ENCODE assay signal across 1 cellular context in the genomic region with DNA sequence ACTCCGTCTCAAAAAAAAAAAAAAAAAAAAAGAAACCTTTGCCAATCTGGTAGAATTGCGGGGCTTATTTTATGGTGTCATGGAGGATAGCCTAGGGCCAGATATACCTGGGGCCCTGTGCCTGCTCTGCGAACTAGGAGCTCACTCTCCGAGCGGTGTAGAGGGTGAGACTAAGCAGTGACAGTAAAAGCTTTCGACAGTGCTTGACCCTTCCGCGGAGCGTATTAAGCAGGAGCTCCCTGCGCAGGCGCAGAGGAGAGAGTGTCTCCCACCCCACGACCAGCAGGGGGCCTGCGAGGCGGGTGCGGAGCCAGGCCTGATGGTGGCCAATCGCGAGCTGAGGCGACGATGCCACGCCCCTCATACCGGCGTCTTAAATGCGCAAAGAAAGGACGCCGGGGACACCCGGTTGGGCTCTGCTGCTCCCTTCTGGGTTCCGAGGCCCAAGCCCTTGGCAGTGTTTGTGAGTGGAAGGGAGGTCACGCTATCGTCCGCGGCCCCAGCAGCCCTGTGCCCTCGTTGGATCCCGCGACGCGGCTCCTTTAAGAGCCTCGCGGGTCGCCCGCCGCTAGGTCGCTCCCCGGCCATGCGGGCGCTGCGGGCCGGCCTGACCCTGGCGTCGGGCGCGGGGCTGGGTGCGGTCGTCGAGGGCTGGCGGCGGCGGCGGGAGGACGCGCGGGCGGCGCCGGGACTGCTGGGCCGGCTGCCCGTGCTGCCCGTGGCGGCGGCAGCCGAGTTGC.
TF ChIP-seq lines count a peak whose summit lies in the region.

A gene (plus strand): TSS at position 402 of the 740 bp plus-strand sequence. CDS start 185 bp downstream, at position 587.

TF ChIP-seq in GM23338, 12 proteins besides CTCF, POLR2A, EP300 and RAD21:
- peak; percentile 89 for TF ChIP-seq POLR2AphosphoS5 (IDR thresholded peaks at IDR 0.05; ENCODE audit: low read depth)
- TF ChIP-seq, protein P1, sequence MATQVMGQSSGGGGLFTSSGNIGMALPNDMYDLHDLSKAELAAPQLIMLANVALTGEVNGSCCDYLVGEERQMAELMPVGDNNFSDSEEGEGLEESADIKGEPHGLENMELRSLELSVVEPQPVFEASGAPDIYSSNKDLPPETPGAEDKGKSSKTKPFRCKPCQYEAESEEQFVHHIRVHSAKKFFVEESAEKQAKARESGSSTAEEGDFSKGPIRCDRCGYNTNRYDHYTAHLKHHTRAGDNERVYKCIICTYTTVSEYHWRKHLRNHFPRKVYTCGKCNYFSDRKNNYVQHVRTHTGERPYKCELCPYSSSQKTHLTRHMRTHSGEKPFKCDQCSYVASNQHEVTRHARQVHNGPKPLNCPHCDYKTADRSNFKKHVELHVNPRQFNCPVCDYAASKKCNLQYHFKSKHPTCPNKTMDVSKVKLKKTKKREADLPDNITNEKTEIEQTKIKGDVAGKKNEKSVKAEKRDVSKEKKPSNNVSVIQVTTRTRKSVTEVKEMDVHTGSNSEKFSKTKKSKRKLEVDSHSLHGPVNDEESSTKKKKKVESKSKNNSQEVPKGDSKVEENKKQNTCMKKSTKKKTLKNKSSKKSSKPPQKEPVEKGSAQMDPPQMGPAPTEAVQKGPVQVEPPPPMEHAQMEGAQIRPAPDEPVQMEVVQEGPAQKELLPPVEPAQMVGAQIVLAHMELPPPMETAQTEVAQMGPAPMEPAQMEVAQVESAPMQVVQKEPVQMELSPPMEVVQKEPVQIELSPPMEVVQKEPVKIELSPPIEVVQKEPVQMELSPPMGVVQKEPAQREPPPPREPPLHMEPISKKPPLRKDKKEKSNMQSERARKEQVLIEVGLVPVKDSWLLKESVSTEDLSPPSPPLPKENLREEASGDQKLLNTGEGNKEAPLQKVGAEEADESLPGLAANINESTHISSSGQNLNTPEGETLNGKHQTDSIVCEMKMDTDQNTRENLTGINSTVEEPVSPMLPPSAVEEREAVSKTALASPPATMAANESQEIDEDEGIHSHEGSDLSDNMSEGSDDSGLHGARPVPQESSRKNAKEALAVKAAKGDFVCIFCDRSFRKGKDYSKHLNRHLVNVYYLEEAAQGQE (IDR thresholded peaks at IDR 0.05; ENCODE audit: unreplicated experiment): no peak
- no peak for TF ChIP-seq NANOG (IDR thresholded peaks at IDR 0.05; ENCODE audit: borderline replicate concordance)
- TF ChIP-seq EZH2phosphoT487 (IDR thresholded peaks at IDR 0.05; ENCODE audit: unreplicated experiment): no peak
- no peak for TF ChIP-seq ZNF114 (CRISPR knock-in tag; IDR thresholded peaks at IDR 0.05)
